In genomic region chr16:48282636-48283263, GRCh38 we compare ENCODE assay signal across 20 cellular contexts. TPM values are rescaled to one million over a fixed set of nuclear protein-coding genes. Genes with fewer than 3 reads are reported as not detected.
DNase-seq lines count a peak whose midpoint lies in the region; ATAC-seq and TF ChIP-seq lines count a peak whose summit lies in the region.
"Had no signal": no experiment of that assay in that cellular context is flagged by ENCODE, and none has a peak within 500 bp of the region (broad histone marks: within the 10 kb centered on the region; RNA-seq: fewer than 3 reads in every experiment).

No MANE protein-coding gene starts in this region.

- H3K4me1 ChIP-seq in lower lobe of right lung = peaks cover 10% of the 10 kb centered on the region
- H3K4me1 ChIP-seq in thyroid gland = peaks cover 13 to 20% of the 10 kb centered on the region in 2 donors

- no peak overlapping the region for H3K4me3 ChIP-seq in fibroblast of villous mesenchyme (ENCODE audit: low read depth, low read length)
- H3K4me3 ChIP-seq in lower lobe of right lung = no peak overlapping the region
- H3K4me3 ChIP-seq in thyroid gland (replicated peaks in 1 of 3) = no peak overlapping the region
- H3K4me3 ChIP-seq: upper lobe of left lung had no signal

- H3K27ac ChIP-seq in lower lobe of right lung (peak overlapping the region; percentile 0), thyroid gland (peak overlapping the region; percentile 11 to 39 (median 22))
- H3K27ac ChIP-seq: C4-2B, HL-60 had no signal

- peaks cover 19% of the 10 kb centered on the region for H3K36me3 ChIP-seq in lower lobe of right lung
- peaks cover 0 to 8% of the 10 kb centered on the region in 2 donors for H3K36me3 ChIP-seq in thyroid gland

- H3K27me3 ChIP-seq in lower lobe of right lung (ENCODE audit: low read depth) (no peaks in the 10 kb centered on the region), thyroid gland (no peaks in the 10 kb centered on the region)
- H3K27me3 ChIP-seq: upper lobe of left lung had no signal

- WGBS in thyroid gland, 2 donors = 53 to 69% methylated on average over 2 of the region's 2 CpGs

- TF ChIP-seq CTCF in fibroblast of villous mesenchyme (IDR thresholded peaks at IDR 0.05; ENCODE audit: insufficient read depth, low read depth, low read length) (no peak), lower lobe of right lung (IDR thresholded peaks at IDR 0.05) (no peak), thyroid gland (IDR thresholded peaks at IDR 0.05) (no peak)

- ATAC-seq in Right ventricle myocardium inferior (peak; percentile 88), lower lobe of right lung (no peak), GM18868 (IDR thresholded peaks at IDR 0.05; ENCODE audit: unreplicated experiment) (no peak)
- ATAC-seq: esophagus mucosa; stimulated activated naive B cell treated with anti-CD40 and anti-IgM and Interleukin-4, amounts not matched to agents 10 μg/mL and 1 μg/mL and 100 μg/mL, for 72 hours had no signal

- TF ChIP-seq POLR2A in thyroid gland (IDR thresholded peaks at IDR 0.05) = no peak

- H3K9me3 ChIP-seq in lower lobe of right lung = peaks cover 9% of the 10 kb centered on the region
- no peaks in the 10 kb centered on the region for H3K9me3 ChIP-seq in thyroid gland

- intact Hi-C loops in Right ventricle myocardium inferior (cut with DNase I) = no loop called here
- intact Hi-C loops in cardiac septum (cut with DNase I) = no loop called here
- intact Hi-C loops in lower lobe of right lung (cut with DNase I) = no loop called here
- intact Hi-C loops in thyroid gland (cut with DNase I) = no loop called here

- DNase-seq in Right ventricle myocardium inferior (ENCODE audit: missing footprints) (no peak), cardiac septum (ENCODE audit: low spot score) (no peak), fibroblast of villous mesenchyme (ENCODE audit: low read depth) (peak; percentile 16), lower lobe of right lung (no peak), thyroid gland (no peak), NCI-H2196 (lab: John Stamatoyannopoulos, UW; ENCODE audit: unreplicated experiment) (no peak), NCI-H526 (lab: John Stamatoyannopoulos, UW) (no peak)
- DNase-seq: activated CD4-positive, alpha-beta T cell treated with anti-CD3 and anti-CD28 coated beads, Interleukin-2, amount 10 ng/mL, durations not matched to agents 7 days and 5 days; activated naive CD4-positive, alpha-beta T cell treated with anti-CD3 and anti-CD28 coated beads for 36 hours; DMS53; H9; islet precursor cell; NCI-H1694; stimulated activated naive B cell treated with anti-CD40 and anti-IgM and Interleukin-4, amounts not matched to agents 10 μg/mL and 1 μg/mL and 100 μg/mL, for 72 hours; upper lobe of left lung had no signal

RNA-seq across cellular contexts. Expression of gene ABCC11, which starts 35.4 kb away (rescaled TPM):
- total RNA-seq in Right ventricle myocardium inferior (not detected), cardiac septum (0.30 TPM), fibroblast of villous mesenchyme (under 0.01 and 0.43 TPM in 2 replicates), lower lobe of right lung (not detected), thyroid gland (under 1 TPM in 1 of 4 donors, not detected in 3; 0.27 TPM)
- total RNA-seq: NCI-H460 had no signal

RNA-seq across cellular contexts. Expression of gene LONP2, which starts 38.6 kb away (rescaled TPM):
- total RNA-seq in Right ventricle myocardium inferior = 61.3 TPM
- 68.1 TPM for total RNA-seq in cardiac septum
- 49.9 and 79.9 TPM in 2 replicates for total RNA-seq in fibroblast of villous mesenchyme
- total RNA-seq in lower lobe of right lung = 61.0 TPM
- 100 to 1,000 TPM; 108 to 124 (median 116) TPM for total RNA-seq in thyroid gland
